In genomic region chr16:74679983-74680382, GRCh38 we compare ENCODE assay signal across 22 cellular contexts. TPM values are rescaled to one million over a fixed set of nuclear protein-coding genes. Genes with fewer than 3 reads are reported as not detected.
A peak's percentile ranks its signal among the peaks of the same experiment; 100 is the strongest.
DNase-seq lines count a peak whose midpoint lies in the region; ATAC-seq and TF ChIP-seq lines count a peak whose summit lies in the region.
"Had no signal": no experiment of that assay in that cellular context is flagged by ENCODE, and none has a peak within 500 bp of the region (broad histone marks: within the 10 kb centered on the region; RNA-seq: fewer than 3 reads in every experiment).

No MANE protein-coding gene starts in this region.

- H3K9me3 Mint-ChIP-seq in activated CD8-positive, alpha-beta memory T cell treated with anti-CD3 and anti-CD28 coated beads, Interleukin-2, amount 10 ng/mL, durations not matched to agents 7 days and 5 days (ENCODE audit: low read depth): no peaks in the 10 kb centered on the region
- H3K9me3 Mint-ChIP-seq in neural progenitor cell: no peaks in the 10 kb centered on the region

- peak overlapping the region; percentile 37 for H3K9ac ChIP-seq in neural progenitor cell

- no peaks in the 10 kb centered on the region for H3K9me3 ChIP-seq in neural progenitor cell (ENCODE audit: low read depth)
- H3K9me3 ChIP-seq: A549, MG63 had no signal

- no peak overlapping the region for H3K4me3 Mint-ChIP-seq in activated CD8-positive, alpha-beta memory T cell treated with anti-CD3 and anti-CD28 coated beads, Interleukin-2, amount 10 ng/mL, durations not matched to agents 7 days and 5 days
- H3K4me3 Mint-ChIP-seq in neural progenitor cell: no peak overlapping the region
- H3K4me3 Mint-ChIP-seq: B cell; CD4-positive, CD25-positive, alpha-beta regulatory T cell had no signal

- H2AFZ ChIP-seq in neural progenitor cell (replicated peaks): peak overlapping the region; percentile 63

- ATAC-seq in activated CD8-positive, alpha-beta memory T cell treated with anti-CD3 and anti-CD28 coated beads, Interleukin-2, amount 10 ng/mL, durations not matched to agents 7 days and 5 days: no peak
- no peak for ATAC-seq in GM21619 (IDR thresholded peaks at IDR 0.05; ENCODE audit: unreplicated experiment)
- ATAC-seq: A549, K562, Right ventricle myocardium inferior had no signal

- peak overlapping the region; percentile 34 for H3K27ac Mint-ChIP-seq in activated CD8-positive, alpha-beta memory T cell treated with anti-CD3 and anti-CD28 coated beads, Interleukin-2, amount 10 ng/mL, durations not matched to agents 7 days and 5 days
- peak overlapping the region; percentile 5 for H3K27ac Mint-ChIP-seq in neural progenitor cell
- H3K27ac Mint-ChIP-seq: B cell had no signal

- no peaks in the 10 kb centered on the region for H3K36me3 ChIP-seq in neural progenitor cell
- H3K36me3 ChIP-seq: MG63 had no signal

- TF ChIP-seq CTCF in neural progenitor cell (IDR thresholded peaks at IDR 0.05): no peak

- no peaks in the 10 kb centered on the region for H4K20me1 ChIP-seq in neural progenitor cell (ENCODE audit: low read depth)

- no peaks in the 10 kb centered on the region for H3K27me3 Mint-ChIP-seq in activated CD8-positive, alpha-beta memory T cell treated with anti-CD3 and anti-CD28 coated beads, Interleukin-2, amount 10 ng/mL, durations not matched to agents 7 days and 5 days
- H3K27me3 Mint-ChIP-seq in neural progenitor cell (ENCODE audit: insufficient read depth, low read depth): peaks cover 5% of the 10 kb centered on the region
- H3K27me3 Mint-ChIP-seq: B cell; CD4-positive, CD25-positive, alpha-beta regulatory T cell had no signal

- no peak overlapping the region for H3K4me2 ChIP-seq in neural progenitor cell
- H3K4me2 ChIP-seq: A549 had no signal

- H3F3A ChIP-seq in neural progenitor cell (ENCODE audit: low read depth): no peaks in the 10 kb centered on the region

- DNase-seq in activated CD8-positive, alpha-beta memory T cell treated with anti-CD3 and anti-CD28 coated beads, Interleukin-2, amount 10 ng/mL, durations not matched to agents 7 days and 5 days: no peak
- DNase-seq in activated CD8-positive, alpha-beta memory T cell treated with anti-CD3 and anti-CD28 coated beads, Interleukin-2, amount 50 U/mL, for 4 hours: no peak
- DNase-seq in epidermal melanocyte (ENCODE audit: insufficient read length, low spot score) (peak; percentile 30), neural progenitor cell (ENCODE audit: low spot score) (no peak), DMS114 treated with DMSO at 0.1 percent for 48 hours (lab: John Stamatoyannopoulos, UW; ENCODE audit: unreplicated experiment) (no peak)
- DNase-seq in stimulated activated CD4-positive, alpha-beta T cell treated with anti-CD3 and anti-CD28 coated beads, Interleukin-2, amount 100 ng/mL, for 24 hours: no peak
- DNase-seq: CD4-positive, CD25-positive, alpha-beta regulatory T cell; COR-L47; DMS79 treated with DMSO at 0.1 percent for 48 hours; H7; MG63; NCI-H1417; NCI-H1694 treated with DMSO at 0.1 percent for 48 hours; NCI-H2081 treated with DMSO at 0.1 percent for 48 hours; NCI-H2171 treated with DMSO at 0.1 percent for 48 hours; NCI-H526; OCI-M1 had no signal

- no peak overlapping the region for H3K27ac ChIP-seq in neural progenitor cell
- H3K27ac ChIP-seq: A549 had no signal

- no peaks in the 10 kb centered on the region for H3K79me2 ChIP-seq in neural progenitor cell (ENCODE audit: low read depth)

- H3K4me1 Mint-ChIP-seq in activated CD8-positive, alpha-beta memory T cell treated with anti-CD3 and anti-CD28 coated beads, Interleukin-2, amount 10 ng/mL, durations not matched to agents 7 days and 5 days: no peaks in the 10 kb centered on the region
- peaks cover 4% of the 10 kb centered on the region for H3K4me1 Mint-ChIP-seq in neural progenitor cell

- no peak overlapping the region for H3K4me3 ChIP-seq in neural progenitor cell
- H3K4me3 ChIP-seq: A549, K562, MG63 had no signal

- no peaks in the 10 kb centered on the region for H3K27me3 ChIP-seq in neural progenitor cell
- H3K27me3 ChIP-seq: MG63 had no signal

- H3K36me3 Mint-ChIP-seq in activated CD8-positive, alpha-beta memory T cell treated with anti-CD3 and anti-CD28 coated beads, Interleukin-2, amount 10 ng/mL, durations not matched to agents 7 days and 5 days: peaks cover 29% of the 10 kb centered on the region
- H3K36me3 Mint-ChIP-seq in neural progenitor cell: no peaks in the 10 kb centered on the region

- no peaks in the 10 kb centered on the region for H3K4me1 ChIP-seq in neural progenitor cell
- H3K4me1 ChIP-seq: A549 had no signal

- CTCF ChIA-PET in activated CD8-positive, alpha-beta memory T cell treated with anti-CD3 and anti-CD28 coated beads, Interleukin-2, amount 10 ng/mL, durations not matched to agents 7 days and 5 days (lab: Charles Lee): no interaction called here

RNA-seq across cellular contexts. Expression of gene RFWD3, which starts 13.3 kb away (rescaled TPM):
- 100 to 1,000 TPM; 121 to 162 TPM for total RNA-seq in activated CD8-positive, alpha-beta memory T cell treated with anti-CD3 and anti-CD28 coated beads, Interleukin-2, amount 10 ng/mL, durations not matched to agents 7 days and 5 days
- 55.7 and 61.5 TPM in 2 replicates for total RNA-seq in neural progenitor cell (ENCODE audit: low replicate concordance)

RNA-seq across cellular contexts. Expression of gene MLKL, which starts 20.7 kb away (rescaled TPM):
- 10 to 100 TPM; 26.1 to 35.5 TPM for total RNA-seq in activated CD8-positive, alpha-beta memory T cell treated with anti-CD3 and anti-CD28 coated beads, Interleukin-2, amount 10 ng/mL, durations not matched to agents 7 days and 5 days
- total RNA-seq in neural progenitor cell (ENCODE audit: low replicate concordance): 0.04 and 0.31 TPM in 2 replicates

Comparison
In these comparisons a context has a peak if more than half of its experiments do, and no peak if none do; other contexts are left out.
1. RNA of gene MLKL, which starts 20.7 kb away (total RNA-seq): 26.1 to 35.5 TPM in activated CD8-positive, alpha-beta memory T cell treated with anti-CD3 and anti-CD28 coated beads, Interleukin-2, amount 10 ng/mL, durations not matched to agents 7 days and 5 days; 0.04 to 0.31 TPM in neural progenitor cell; every median in the first group is over 10 times any median in the second.